In genomic region chr6:144493035-144493910, GRCh38 we compare ENCODE assay signal across 23 cellular contexts.
DNase-seq lines count a peak whose midpoint lies in the region; ATAC-seq and TF ChIP-seq lines count a peak whose summit lies in the region.
"Had no signal": no experiment of that assay in that cellular context is flagged by ENCODE, and none has a peak within 500 bp of the region (broad histone marks: within the 10 kb centered on the region; RNA-seq: fewer than 3 reads in every experiment).

No MANE protein-coding gene starts in this region.

- H3K27ac Mint-ChIP-seq in activated CD4-positive, alpha-beta T cell treated with anti-CD3 and anti-CD28 coated beads for 36 hours = no peak overlapping the region
- H3K27ac Mint-ChIP-seq: activated CD8-positive, alpha-beta T cell treated with anti-CD3 and anti-CD28 coated beads, Interleukin-2, amount 10 ng/mL, durations not matched to agents 7 days and 5 days; activated T-cell treated with anti-CD3 and anti-CD28 coated beads, Interleukin-2, amount 50 U/mL, for 24 hours; nephron had no signal

- no peaks in the 10 kb centered on the region for H3K27me3 ChIP-seq in osteoblast (ENCODE audit: insufficient read depth, low read length)
- H3K27me3 ChIP-seq: esophagus muscularis mucosa, heart left ventricle had no signal

- no peak overlapping the region for H2AFZ ChIP-seq in osteoblast (ENCODE audit: low read length)
- H2AFZ ChIP-seq: parathyroid adenoma had no signal

- H3K4me2 ChIP-seq in osteoblast (ENCODE audit: insufficient read depth, low read length) = peak overlapping the region; percentile 31

- POLR2A ChIA-PET in activated CD4-positive, alpha-beta T cell treated with anti-CD3 and anti-CD28 coated beads for 36 hours (lab: Charles Lee) = interaction anchor here (0.9 kb wide), 1 partner anchor 258 kb away, joined by 8 read pairs; no protein-coding TSS in a partner anchor

- no peaks in the 10 kb centered on the region for H3K9me3 Mint-ChIP-seq in activated CD4-positive, alpha-beta T cell treated with anti-CD3 and anti-CD28 coated beads for 36 hours (ENCODE audit: low read depth)
- H3K9me3 Mint-ChIP-seq: activated T-cell treated with anti-CD3 and anti-CD28 coated beads, Interleukin-2, amount 50 U/mL, for 24 hours; nephron had no signal

- no peak overlapping the region for H3K4me3 Mint-ChIP-seq in activated CD4-positive, alpha-beta T cell treated with anti-CD3 and anti-CD28 coated beads for 36 hours
- H3K4me3 Mint-ChIP-seq: activated CD8-positive, alpha-beta T cell treated with anti-CD3 and anti-CD28 coated beads, Interleukin-2, amount 10 ng/mL, durations not matched to agents 7 days and 5 days; activated T-cell treated with anti-CD3 and anti-CD28 coated beads, Interleukin-2, amount 50 U/mL, for 24 hours; nephron had no signal

- H3K4me1 ChIP-seq in osteoblast (ENCODE audit: insufficient read depth, low read length) = peaks cover 10% of the 10 kb centered on the region
- H3K4me1 ChIP-seq: esophagus muscularis mucosa had no signal

- H3K36me3 Mint-ChIP-seq in activated CD4-positive, alpha-beta T cell treated with anti-CD3 and anti-CD28 coated beads for 36 hours (ENCODE audit: low read depth) = peaks cover 33% of the 10 kb centered on the region

- no peak for TF ChIP-seq CTCF in osteoblast (IDR thresholded peaks at IDR 0.05; ENCODE audit: extremely low read depth, low read depth, low read length)

- no peaks in the 10 kb centered on the region for H3K9me3 ChIP-seq in osteoblast (ENCODE audit: low read depth, low read length)
- H3K9me3 ChIP-seq: esophagus muscularis mucosa, heart left ventricle had no signal

- peaks cover 19% of the 10 kb centered on the region for H3K36me3 ChIP-seq in osteoblast (ENCODE audit: insufficient read depth, low read length)

- CTCF ChIA-PET in activated CD4-positive, alpha-beta T cell treated with anti-CD3 and anti-CD28 coated beads for 36 hours (lab: Charles Lee) = no interaction called here

- peaks cover 4% of the 10 kb centered on the region for H3K79me2 ChIP-seq in osteoblast (ENCODE audit: insufficient read depth, low read length)

- no peaks in the 10 kb centered on the region for H4K20me1 ChIP-seq in osteoblast (ENCODE audit: insufficient read depth, low read length)

- no peak for ATAC-seq in activated CD4-positive, alpha-beta T cell treated with anti-CD3 and anti-CD28 coated beads for 36 hours
- ATAC-seq: activated CD8-positive, alpha-beta T cell treated with anti-CD3 and anti-CD28 coated beads, Interleukin-2, amount 10 ng/mL, durations not matched to agents 7 days and 5 days; heart left ventricle; sciatic nerve had no signal

- no peak overlapping the region for H3K4me3 ChIP-seq in osteoblast (ENCODE audit: insufficient read depth, low read length)
- H3K4me3 ChIP-seq: esophagus muscularis mucosa, heart left ventricle had no signal

- peak overlapping the region; percentile 69 for H3K27ac ChIP-seq in osteoblast (ENCODE audit: low read depth, low read length)
- H3K27ac ChIP-seq: esophagus muscularis mucosa, heart left ventricle, parathyroid adenoma had no signal

- DNase-seq in HS-5 (ENCODE audit: low read depth) = peak; percentile 9
- peak; percentile 46 for DNase-seq in amniotic epithelial cell (ENCODE audit: low read depth)
- DNase-seq in fibroblast of gingiva (ENCODE audit: low read depth) = peak; percentile 42
- no peak for DNase-seq in osteoblast (ENCODE audit: insufficient read length, low spot score, missing footprints)
- no peak for DNase-seq in activated CD4-positive, alpha-beta T cell treated with anti-CD3 and anti-CD28 coated beads for 36 hours
- DNase-seq in DMS 273 treated with DMSO at 0.1 percent for 48 hours (lab: John Stamatoyannopoulos, UW) = no peak
- no peak for DNase-seq in medulla oblongata (ENCODE audit: extremely low spot score)
- DNase-seq: activated CD8-positive, alpha-beta T cell treated with anti-CD3 and anti-CD28 coated beads, Interleukin-2, amount 10 ng/mL, durations not matched to agents 7 days and 5 days; activated naive CD4-positive, alpha-beta T cell treated with anti-CD3 and anti-CD28 coated beads, Interleukin-2, amount 50 U/mL, for 16 hours; activated T-cell treated with anti-CD3 and anti-CD28 coated beads, Interleukin-2, amount 50 U/mL, for 24 hours; aorta; effector CD8-positive, alpha-beta T cell; H7; heart left ventricle; midbrain; NCI-H1092; NCI-H1930; NCI-H2227 treated with DMSO at 0.1 percent for 48 hours; stimulated activated CD4-positive, alpha-beta T cell treated with anti-CD3 and anti-CD28 coated beads, Interleukin-15, amount 100 ng/mL, for 24 hours had no signal

- H3K4me1 Mint-ChIP-seq in activated CD4-positive, alpha-beta T cell treated with anti-CD3 and anti-CD28 coated beads for 36 hours = peaks cover 9% of the 10 kb centered on the region
- H3K4me1 Mint-ChIP-seq: nephron had no signal

- no peaks in the 10 kb centered on the region for H3K27me3 Mint-ChIP-seq in activated CD4-positive, alpha-beta T cell treated with anti-CD3 and anti-CD28 coated beads for 36 hours
- H3K27me3 Mint-ChIP-seq: activated T-cell treated with anti-CD3 and anti-CD28 coated beads, Interleukin-2, amount 50 U/mL, for 24 hours had no signal

- intact Hi-C loops in activated CD4-positive, alpha-beta T cell treated with anti-CD3 and anti-CD28 coated beads for 36 hours (cut with DNase I, micrococcal nuclease) = no loop called here

Comparison
In these comparisons a context has a peak if more than half of its experiments do, and no peak if none do; other contexts are left out.
1. DNase-seq: peak in HS-5 (single experiment), amniotic epithelial cell (single experiment) and fibroblast of gingiva (single experiment); none in osteoblast (single experiment), activated CD4-positive, alpha-beta T cell treated with anti-CD3 and anti-CD28 coated beads for 36 hours (single experiment), DMS 273 treated with DMSO at 0.1 percent for 48 hours (single experiment) and medulla oblongata (single experiment).